Comparison of ENCODE assay signal across 14 cellular contexts in genomic region chr2:27372937-27373336, GRCh38. TPM values are rescaled to one million over a fixed set of nuclear protein-coding genes. Genes with fewer than 3 reads are reported as not detected.
A peak's percentile ranks its signal among the peaks of the same experiment; 100 is the strongest.
DNase-seq lines count a peak whose midpoint lies in the region; ATAC-seq, FAIRE-seq and TF ChIP-seq lines count a peak whose summit lies in the region.
"Had no signal": no experiment of that assay in that cellular context is flagged by ENCODE, and none has a peak within 500 bp of the region (broad histone marks: within the 10 kb centered on the region; RNA-seq: fewer than 3 reads in every experiment).

No MANE protein-coding gene starts in this region.

- peak overlapping the region; percentile 95 for H3K4me2 ChIP-seq in hepatocyte

- 96% methylated on average over 6 of the region's 6 CpGs for WGBS in hepatocyte (ENCODE audit: low lambda C conversion rate, missing lambda C conversion rate)

- H3K4me1 ChIP-seq in hepatocyte (ENCODE audit: insufficient read depth) (peaks cover 26% of the 10 kb centered on the region), Peyer's patch (peaks cover 0 to 27% (median 11%) of the 10 kb centered on the region in 4 donors)

- DNase-seq in activated T-cell treated with anti-CD3 and anti-CD28 coated beads, Interleukin-2, amount 50 U/mL, for 72 hours, result no peak
- DNase-seq in activated T-cell treated with anti-CD3 and anti-CD28 coated beads, Interleukin-2, amount 50 U/mL, for 48 hours, result no peak
- no peak for DNase-seq in activated B cell treated with CpG ODN at 0.5 μM for 24 hours
- DNase-seq in hepatocyte (ENCODE audit: low spot score), result no peak
- DNase-seq in stimulated activated naive B cell treated with anti-CD40 and anti-IgM and Interleukin-4, amounts not matched to agents 10 μg/mL and 1 μg/mL and 100 μg/mL, for 72 hours, result no peak
- no peak for DNase-seq in Peyer's patch
- no peak for DNase-seq in urothelium cell line (ENCODE audit: low spot score)
- DNase-seq in putamen (ENCODE audit: low spot score), result no peak
- DNase-seq: activated gamma-delta T cell treated with Interleukin-2 at 50 U/mL for 16 hours, heart left ventricle, left colon, NCI-H2171 treated with DMSO at 0.1 percent for 48 hours had no signal

- peaks cover 34% of the 10 kb centered on the region for H3K4me1 Mint-ChIP-seq in activated T-cell treated with anti-CD3 and anti-CD28 coated beads, Interleukin-2, amount 50 U/mL, for 72 hours (ENCODE audit: low read depth)
- peaks cover 35% of the 10 kb centered on the region for H3K4me1 Mint-ChIP-seq in activated B cell treated with CpG ODN at 0.5 μM for 24 hours
- H3K4me1 Mint-ChIP-seq in stimulated activated naive B cell treated with anti-CD40 and anti-IgM and Interleukin-4, amounts not matched to agents 10 μg/mL and 1 μg/mL and 100 μg/mL, for 72 hours, result peaks cover 45 to 64% of the 10 kb centered on the region in 2 donors

- H3K79me2 ChIP-seq in hepatocyte, result peaks cover 73% of the 10 kb centered on the region

- H3K4me3 ChIP-seq in hepatocyte (no peak overlapping the region), Peyer's patch (no peak overlapping the region)
- H3K4me3 ChIP-seq: SJSA1, suprapubic skin had no signal

- H3K36me3 ChIP-seq in hepatocyte (replicated peaks; ENCODE audit: insufficient read depth, low read depth) (peaks cover 5% of the 10 kb centered on the region), Peyer's patch (peaks cover 0 to 60% (median 0%) of the 10 kb centered on the region in 3 donors)

- H3K9me3 ChIP-seq in hepatocyte (ENCODE audit: low read depth), result no peaks in the 10 kb centered on the region
- no peaks in the 10 kb centered on the region for H3K9me3 ChIP-seq in Peyer's patch
- H3K9me3 ChIP-seq: heart left ventricle, SJSA1, suprapubic skin had no signal

- H3K27me3 Mint-ChIP-seq in activated T-cell treated with anti-CD3 and anti-CD28 coated beads, Interleukin-2, amount 50 U/mL, for 72 hours (ENCODE audit: low read depth), result no peaks in the 10 kb centered on the region
- H3K27me3 Mint-ChIP-seq in activated B cell treated with CpG ODN at 0.5 μM for 24 hours, result no peaks in the 10 kb centered on the region
- H3K27me3 Mint-ChIP-seq in stimulated activated naive B cell treated with anti-CD40 and anti-IgM and Interleukin-4, amounts not matched to agents 10 μg/mL and 1 μg/mL and 100 μg/mL, for 72 hours, result no peaks in the 10 kb centered on the region

- ATAC-seq in activated T-cell treated with anti-CD3 and anti-CD28 coated beads, Interleukin-2, amount 50 U/mL, for 72 hours (replicated peaks in 1 of 2), result no peak
- ATAC-seq in activated B cell treated with CpG ODN at 0.5 μM for 24 hours (ENCODE audit: low read depth), result no peak
- ATAC-seq in stimulated activated naive B cell treated with anti-CD40 and anti-IgM and Interleukin-4, amounts not matched to agents 10 μg/mL and 1 μg/mL and 100 μg/mL, for 72 hours (replicated peaks), result no peak
- ATAC-seq: heart left ventricle, left colon had no signal

- no peaks in the 10 kb centered on the region for H3K9me2 ChIP-seq in hepatocyte (replicated peaks; ENCODE audit: insufficient read depth)

- CTCF ChIA-PET in activated B cell treated with CpG ODN at 0.5 μM for 24 hours (lab: Charles Lee), result no interaction called here

- no peaks in the 10 kb centered on the region for H3K9me3 Mint-ChIP-seq in activated T-cell treated with anti-CD3 and anti-CD28 coated beads, Interleukin-2, amount 50 U/mL, for 72 hours
- H3K9me3 Mint-ChIP-seq in activated B cell treated with CpG ODN at 0.5 μM for 24 hours, result no peaks in the 10 kb centered on the region
- no peaks in the 10 kb centered on the region for H3K9me3 Mint-ChIP-seq in stimulated activated naive B cell treated with anti-CD40 and anti-IgM and Interleukin-4, amounts not matched to agents 10 μg/mL and 1 μg/mL and 100 μg/mL, for 72 hours

- H3K4me3 Mint-ChIP-seq in activated T-cell treated with anti-CD3 and anti-CD28 coated beads, Interleukin-2, amount 50 U/mL, for 72 hours, result peak overlapping the region; percentile 13 to 45
- H3K4me3 Mint-ChIP-seq in activated B cell treated with CpG ODN at 0.5 μM for 24 hours, result peak overlapping the region; percentile 32
- H3K4me3 Mint-ChIP-seq in stimulated activated naive B cell treated with anti-CD40 and anti-IgM and Interleukin-4, amounts not matched to agents 10 μg/mL and 1 μg/mL and 100 μg/mL, for 72 hours, result peak overlapping the region in 1 of 2 donors; percentile 87

- peaks cover 5% of the 10 kb centered on the region for H4K20me1 ChIP-seq in hepatocyte (ENCODE audit: insufficient read depth, poor library complexity, severe bottlenecking)

- H3K27ac Mint-ChIP-seq in activated T-cell treated with anti-CD3 and anti-CD28 coated beads, Interleukin-2, amount 50 U/mL, for 72 hours, result peak overlapping the region; percentile 95
- peak overlapping the region; percentile 98 for H3K27ac Mint-ChIP-seq in activated B cell treated with CpG ODN at 0.5 μM for 24 hours
- H3K27ac Mint-ChIP-seq in stimulated activated naive B cell treated with anti-CD40 and anti-IgM and Interleukin-4, amounts not matched to agents 10 μg/mL and 1 μg/mL and 100 μg/mL, for 72 hours, result peak overlapping the region; percentile 100

- peaks cover 12 to 16% of the 10 kb centered on the region in 2 donors for H3K36me3 Mint-ChIP-seq in activated T-cell treated with anti-CD3 and anti-CD28 coated beads, Interleukin-2, amount 50 U/mL, for 72 hours (ENCODE audit: insufficient read depth in 2 of 2)
- peaks cover 84% of the 10 kb centered on the region for H3K36me3 Mint-ChIP-seq in activated B cell treated with CpG ODN at 0.5 μM for 24 hours (ENCODE audit: low read depth)
- H3K36me3 Mint-ChIP-seq in stimulated activated naive B cell treated with anti-CD40 and anti-IgM and Interleukin-4, amounts not matched to agents 10 μg/mL and 1 μg/mL and 100 μg/mL, for 72 hours, result peaks cover 51 to 79% of the 10 kb centered on the region in 2 donors

- TF ChIP-seq CTCF in activated B cell treated with CpG ODN at 0.5 μM for 24 hours (IDR thresholded peaks at IDR 0.05) (no peak), hepatocyte (IDR thresholded peaks at IDR 0.05; ENCODE audit: poor library complexity) (no peak), Peyer's patch (IDR thresholded peaks at IDR 0.05) (no peak)

- H2AFZ ChIP-seq in hepatocyte, result no peak overlapping the region

- no peak for TF ChIP-seq POLR2A in Peyer's patch (IDR thresholded peaks at IDR 0.05)

- intact Hi-C loops in activated B cell treated with CpG ODN at 0.5 μM for 24 hours (cut with micrococcal nuclease), result loop anchor here (5.0 kb wide), 2 partner anchors 69 to 519 kb away; partner anchors contain the start of genes BABAM2, KRTCAP3 and RBKS

- H3K27ac ChIP-seq in hepatocyte (peak overlapping the region; percentile 90), Peyer's patch (no peak overlapping the region)
- H3K27ac ChIP-seq: suprapubic skin had no signal

- POLR2A ChIA-PET in activated B cell treated with CpG ODN at 0.5 μM for 24 hours (lab: Charles Lee), result interaction anchor here (4.4 to 5.1 kb wide), 4 partner anchors 8 to 256 kb away, joined by 18 to 96 read pairs (median 67); partner anchors contain the start of genes CCDC121, GPN1, GTF3C2 and PPM1G

- no peaks in the 10 kb centered on the region for H3K27me3 ChIP-seq in hepatocyte
- H3K27me3 ChIP-seq in Peyer's patch, result no peaks in the 10 kb centered on the region
- H3K27me3 ChIP-seq: heart left ventricle, SJSA1, suprapubic skin had no signal

- no peak for FAIRE-seq in urothelium cell line (lab: Jason Lieb, UNC)

RNA-seq across cellular contexts. Expression of gene SNX17, which starts 2.5 kb away (rescaled TPM):
- total RNA-seq in activated T-cell treated with anti-CD3 and anti-CD28 coated beads, Interleukin-2, amount 50 U/mL, for 72 hours, result 10 to 100 TPM; 66.1 to 70.7 TPM
- total RNA-seq in activated B cell treated with CpG ODN at 0.5 μM for 24 hours (124 and 128 TPM in 2 replicates), hepatocyte (81.8 and 88.7 TPM in 2 replicates), Peyer's patch (10 to 100 TPM; 75.1 to 88.2 (median 77.1) TPM)
- 105 and 109 TPM in 2 replicates for polyA plus RNA-seq in hepatocyte

RNA-seq across cellular contexts. Expression of gene EIF2B4, which starts 2.8 kb away (rescaled TPM):
- 10 to 100 TPM; 30.0 to 42.7 TPM for total RNA-seq in activated T-cell treated with anti-CD3 and anti-CD28 coated beads, Interleukin-2, amount 50 U/mL, for 72 hours
- 43.3 and 49.9 TPM in 2 replicates for total RNA-seq in activated B cell treated with CpG ODN at 0.5 μM for 24 hours
- total RNA-seq in hepatocyte, result 28.0 and 28.7 TPM in 2 replicates
- polyA plus RNA-seq in hepatocyte, result 67.5 and 68.7 TPM in 2 replicates
- total RNA-seq in Peyer's patch, result 10 to 100 TPM; 19.8 to 47.0 (median 33.7) TPM

RNA-seq across cellular contexts. Expression of gene ZNF513, which starts 7.6 kb away (rescaled TPM):
- total RNA-seq in activated T-cell treated with anti-CD3 and anti-CD28 coated beads, Interleukin-2, amount 50 U/mL, for 72 hours, result 10 to 100 TPM; 15.7 to 15.9 TPM
- total RNA-seq in activated B cell treated with CpG ODN at 0.5 μM for 24 hours, result 30.1 and 32.8 TPM in 2 replicates
- total RNA-seq in hepatocyte, result 16.0 and 20.6 TPM in 2 replicates
- 26.1 and 36.4 TPM in 2 replicates for polyA plus RNA-seq in hepatocyte
- 10 to 100 TPM; 15.7 to 31.1 (median 24.7) TPM for total RNA-seq in Peyer's patch

RNA-seq across cellular contexts. Expression of gene GTF3C2, which starts 16.4 kb away (rescaled TPM):
- total RNA-seq in activated T-cell treated with anti-CD3 and anti-CD28 coated beads, Interleukin-2, amount 50 U/mL, for 72 hours, result 10 to 100 TPM; 56.6 to 58.7 TPM
- total RNA-seq in activated B cell treated with CpG ODN at 0.5 μM for 24 hours (91.7 and 119 TPM in 2 replicates), hepatocyte (51.3 and 53.3 TPM in 2 replicates), Peyer's patch (100 to 1,000 TPM in 1 of 4 donors, 10 to 100 TPM in 3; 59.0 to 111 (median 74.6) TPM)
- polyA plus RNA-seq in hepatocyte, result 46.8 and 58.0 TPM in 2 replicates

RNA-seq across cellular contexts. Expression of gene PPM1G, which starts 36.5 kb away (rescaled TPM):
- total RNA-seq in activated T-cell treated with anti-CD3 and anti-CD28 coated beads, Interleukin-2, amount 50 U/mL, for 72 hours, result 100 to 1,000 TPM; 122 to 132 TPM
- total RNA-seq in activated B cell treated with CpG ODN at 0.5 μM for 24 hours, result 74.7 and 75.2 TPM in 2 replicates
- 60.6 and 64.9 TPM in 2 replicates for total RNA-seq in hepatocyte
- polyA plus RNA-seq in hepatocyte, result 65.7 and 71.0 TPM in 2 replicates
- total RNA-seq in Peyer's patch, result 10 to 100 TPM; 36.1 to 77.6 (median 45.5) TPM
